33 cellular contexts compared by ENCODE assay signal in the genomic region with DNA sequence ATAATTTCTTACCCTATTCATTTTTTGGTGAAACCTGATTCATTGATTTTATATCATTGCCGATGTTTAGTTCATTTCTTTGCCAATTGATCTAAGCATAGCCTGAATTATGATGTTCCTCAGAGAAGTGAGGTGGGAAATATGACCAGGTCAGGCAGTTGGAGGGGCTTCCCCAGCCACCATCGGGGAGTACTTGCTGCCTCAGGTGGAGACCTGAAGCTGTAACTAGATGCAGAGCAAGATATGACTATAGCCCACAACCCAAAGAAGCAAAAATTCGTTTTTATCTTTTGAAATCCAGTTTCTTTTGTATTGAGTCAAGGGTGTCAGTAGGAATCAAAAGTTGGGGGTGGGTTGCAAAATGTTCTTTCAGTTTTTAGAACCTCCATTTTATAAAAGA. TPM values are rescaled to one million over a fixed set of nuclear protein-coding genes. Genes with fewer than 3 reads are reported as not detected.
"Had no signal": no experiment of that assay in that cellular context is flagged by ENCODE, and none has a peak within 500 bp of the region (broad histone marks: within the 10 kb centered on the region; RNA-seq: fewer than 3 reads in every experiment).

No MANE protein-coding gene starts in this region.

- H3K27ac Mint-ChIP-seq: naive B cell; stimulated activated memory B cell treated with anti-CD40 and anti-IgM and Interleukin-4, amounts not matched to agents 10 μg/mL and 1 μg/mL and 100 μg/mL, for 72 hours had no signal

- H3K9me3 ChIP-seq: adrenal gland, body of pancreas, gastroesophageal sphincter, pancreas, prostate gland, testis, transverse colon had no signal

- H3K36me3 Mint-ChIP-seq: stimulated activated memory B cell treated with anti-CD40 and anti-IgM and Interleukin-4, amounts not matched to agents 10 μg/mL and 1 μg/mL and 100 μg/mL, for 72 hours had no signal

- H3K4me3 Mint-ChIP-seq: naive B cell; neural crest cell; stimulated activated memory B cell treated with anti-CD40 and anti-IgM and Interleukin-4, amounts not matched to agents 10 μg/mL and 1 μg/mL and 100 μg/mL, for 72 hours had no signal

- H3K27ac ChIP-seq: adrenal gland, body of pancreas, coronary artery, dorsolateral prefrontal cortex, gastroesophageal sphincter, pancreas, prostate gland, SK-N-MC, skin epidermis, testis, transverse colon had no signal

- H3K36me3 ChIP-seq: adrenal gland, gastroesophageal sphincter, pancreas, prostate gland had no signal

- H3K4me1 ChIP-seq: body of pancreas, gastroesophageal sphincter, pancreas, prostate gland, testis had no signal

- ATAC-seq: body of pancreas; gastroesophageal sphincter; left colon; pancreas; sciatic nerve; stimulated activated memory B cell treated with anti-CD40 and anti-IgM and Interleukin-4, amounts not matched to agents 10 μg/mL and 1 μg/mL and 100 μg/mL, for 72 hours had no signal

- H3K4me3 ChIP-seq: adrenal gland, body of pancreas, coronary artery, dorsolateral prefrontal cortex, gastroesophageal sphincter, pancreas, prostate gland, SK-N-MC, skin epidermis, testis, transverse colon had no signal

- H3K9me3 Mint-ChIP-seq: naive B cell; neural crest cell; stimulated activated memory B cell treated with anti-CD40 and anti-IgM and Interleukin-4, amounts not matched to agents 10 μg/mL and 1 μg/mL and 100 μg/mL, for 72 hours had no signal

- DNase-seq: activated CD4-positive, alpha-beta T cell treated with anti-CD3 and anti-CD28 coated beads for 48 hours; activated CD4-positive, CD25-positive, alpha-beta regulatory T cell; activated CD8-positive, alpha-beta memory T cell treated with anti-CD3 and anti-CD28 coated beads for 24 hours; activated gamma-delta T cell; activated naive CD4-positive, alpha-beta T cell treated with anti-CD3 and anti-CD28 coated beads, Interleukin-2, amount 50 U/mL, for 16 hours; adrenal gland; aorta; body of pancreas; dorsolateral prefrontal cortex; head of caudate nucleus; hippocampal formation; kidney; left colon; mammary epithelial cell; naive B cell; nucleus accumbens; pancreas; retina; stimulated activated CD4-positive, alpha-beta T cell treated with anti-CD3 and anti-CD28 coated beads, Interleukin-12 subunit alpha, Interleukin-12 subunit beta, amount 100 ng/mL, for 4 hours; stimulated activated CD4-positive, alpha-beta T cell treated with anti-CD3 and anti-CD28 coated beads, Interleukin-4, amount 100 ng/mL, for 1 hour; testis; transverse colon had no signal

- H3K4me1 Mint-ChIP-seq: neural crest cell; stimulated activated memory B cell treated with anti-CD40 and anti-IgM and Interleukin-4, amounts not matched to agents 10 μg/mL and 1 μg/mL and 100 μg/mL, for 72 hours had no signal

- H3K27me3 ChIP-seq: body of pancreas, gastroesophageal sphincter, pancreas, testis, transverse colon had no signal

RNA-seq across cellular contexts. Expression of gene PTGDR, which starts 7.9 kb away (rescaled TPM):
- total RNA-seq: endothelial cell of umbilical vein, fibroblast of lung, fibroblast of villous mesenchyme, mammary epithelial cell, neural crest cell had no signal

RNA-seq across cellular contexts. Expression of gene PTGER2, which starts 38.7 kb away (rescaled TPM):
- total RNA-seq: endothelial cell of umbilical vein, neural crest cell had no signal
